Comparison of ENCODE assay signal across 7 cellular contexts in genomic region chr12:19129486-19130223, GRCh38. TPM values are rescaled to one million over a fixed set of nuclear protein-coding genes. Genes with fewer than 3 reads are reported as not detected.
DNase-seq lines count a peak whose midpoint lies in the region; ATAC-seq and TF ChIP-seq lines count a peak whose summit lies in the region.

Gene PLEKHA5 (plus strand): TSS chr12:19129733. CDS start chr12:19129800, 67 bp downstream.

- TF ChIP-seq CTCF in GM10248 (IDR thresholded peaks at IDR 0.05; ENCODE audit: control extremely low read depth, extremely low read depth, low read depth, missing control alignments) = no peak
- TF ChIP-seq CTCF in cardiac muscle cell (IDR thresholded peaks at IDR 0.05; ENCODE audit: low read depth, low read length) = no peak
- no peak for TF ChIP-seq CTCF in omental fat pad (IDR thresholded peaks at IDR 0.05)
- TF ChIP-seq CTCF in uterus (IDR thresholded peaks at IDR 0.05) = peak; percentile 21 to 40 (median 25)

- POLR2A ChIA-PET in GM10248 (lab: Yijun Ruan, JAX) = no interaction called here

- peak; percentile 85 for ATAC-seq in omental fat pad (ENCODE audit: low FRiP score)

- H3K9me3 ChIP-seq in cardiac muscle cell (ENCODE audit: low read depth) (no peaks in the 10 kb centered on the region), uterus (peaks cover 0 to 7% of the 10 kb centered on the region in 2 donors)

- H3K27ac ChIP-seq in cardiac muscle cell (peak within 1 kb of the TSS; percentile 82), uterus (peak within 1 kb of the TSS; percentile 99)

- intact Hi-C loops in uterus (cut with DNase I; ENCODE audit: low total_unique reads) = no loop called here

- no peaks in the 10 kb centered on the region for H3K36me3 ChIP-seq in cardiac muscle cell
- no peaks in the 10 kb centered on the region for H3K36me3 ChIP-seq in uterus

- H3K4me1 ChIP-seq in cardiac muscle cell (ENCODE audit: low read depth) = peaks cover 28% of the 10 kb centered on the region
- peaks cover 0 to 4% of the 10 kb centered on the region in 2 donors for H3K4me1 ChIP-seq in uterus

- CTCF ChIA-PET in GM10248 (lab: Yijun Ruan, JAX) = no interaction called here

- H3K4me3 ChIP-seq in cardiac muscle cell (peak within 1 kb of the TSS; percentile 100), uterus (peak within 1 kb of the TSS; percentile 69 to 97)

- peak in 1 of 2 donors; percentile 62 for TF ChIP-seq POLR2A in uterus (IDR thresholded peaks at IDR 0.05)

- DNase-seq in GM10248 (ENCODE audit: extremely low spot score) (peak; percentile 29), HuH-7.5 (ENCODE audit: low spot score) (peak; percentile 78), RPMI7951 (ENCODE audit: low read depth) (peak; percentile 68), amniotic epithelial cell (ENCODE audit: low read depth) (peak; percentile 61), cardiac muscle cell (ENCODE audit: low read depth in 1 of 2, low spot score in 1 of 2) (peak; percentile 89 to 93), omental fat pad (ENCODE audit: low spot score) (peak; percentile 26), uterus (peak; percentile 66 to 76)

- H3K27me3 ChIP-seq in cardiac muscle cell (no peaks in the 10 kb centered on the region), uterus (no peaks in the 10 kb centered on the region)

RNA-seq across cellular contexts. Expression of gene PLEKHA5, which starts in this region (rescaled TPM):
- 30.5 and 36.6 TPM in 2 replicates for total RNA-seq in RPMI7951 (2014; rRNA removed; shearing (Covaris generic))
- total RNA-seq in cardiac muscle cell (53.7 and 88.4 TPM in 2 replicates), omental fat pad (10 to 100 TPM; 11.3 to 33.1 (median 16.9) TPM), uterus (100 to 1,000 TPM in 1 of 4 donors, 10 to 100 TPM in 3; 12.6 to 195 (median 49.6) TPM)
- 103 and 127 TPM in 2 replicates for polyA plus RNA-seq in cardiac muscle cell

Comparison
In these comparisons a context has a peak if more than half of its experiments do, and no peak if none do; other contexts are left out.
1. Peak in every context shown above with its lines: DNase-seq, ATAC-seq, H3K4me3 ChIP-seq and H3K27ac ChIP-seq.
2. DNase-seq: peak in every context shown above with its lines; median percentile 91 in cardiac muscle cell; 78 in HuH-7.5; 71 in uterus; 68 in RPMI7951; 61 in amniotic epithelial cell; 29 in GM10248; 26 in omental fat pad.
3. CTCF ChIP-seq: peak in uterus (4 of 4); none in GM10248 (single experiment), cardiac muscle cell (single experiment) and omental fat pad (0 of 3).